20 cellular contexts compared by ENCODE assay signal in genomic region chr1:3019516-3020051, GRCh38. TPM values are rescaled to one million over a fixed set of nuclear protein-coding genes. Genes with fewer than 3 reads are reported as not detected.
DNase-seq lines count a peak whose midpoint lies in the region; ATAC-seq and TF ChIP-seq lines count a peak whose summit lies in the region.
"Had no signal": no experiment of that assay in that cellular context is flagged by ENCODE, and none has a peak within 500 bp of the region (broad histone marks: within the 10 kb centered on the region; RNA-seq: fewer than 3 reads in every experiment).

No MANE protein-coding gene starts in this region.

- no peaks in the 10 kb centered on the region for H4K20me1 ChIP-seq in osteoblast (ENCODE audit: insufficient read depth, low read length)

- WGBS in body of pancreas, 2 donors, result 76 to 78% methylated on average over 13 to 24 of the region's 24 CpGs
- 90 to 99% methylated on average over 17 to 22 of the region's 24 CpGs for WGBS in upper lobe of left lung, 2 donors

- H3K27me3 ChIP-seq in body of pancreas, result no peaks in the 10 kb centered on the region
- no peaks in the 10 kb centered on the region for H3K27me3 ChIP-seq in osteoblast (ENCODE audit: insufficient read depth, low read length)
- no peaks in the 10 kb centered on the region for H3K27me3 ChIP-seq in upper lobe of left lung

- TF ChIP-seq POLR2A in body of pancreas (IDR thresholded peaks at IDR 0.05) (no peak), upper lobe of left lung (IDR thresholded peaks at IDR 0.05) (no peak)

- no peaks in the 10 kb centered on the region for H3K79me2 ChIP-seq in osteoblast (ENCODE audit: insufficient read depth, low read length)

- no peak for TF ChIP-seq EP300 in upper lobe of left lung (IDR thresholded peaks at IDR 0.05)

- H3K9me3 ChIP-seq in body of pancreas (no peaks in the 10 kb centered on the region), osteoblast (ENCODE audit: low read depth, low read length) (no peaks in the 10 kb centered on the region), upper lobe of left lung (no peaks in the 10 kb centered on the region)

- peaks cover 4% of the 10 kb centered on the region for H3K4me1 ChIP-seq in body of pancreas
- H3K4me1 ChIP-seq in osteoblast (ENCODE audit: insufficient read depth, low read length), result no peaks in the 10 kb centered on the region
- no peaks in the 10 kb centered on the region for H3K4me1 ChIP-seq in upper lobe of left lung

- H3K4me2 ChIP-seq in osteoblast (ENCODE audit: insufficient read depth, low read length), result no peak overlapping the region

- DNase-seq in activated effector memory CD4-positive, alpha-beta T cell treated with anti-CD3 and anti-CD28 coated beads, Interleukin-2, amount 50 U/mL, for 16 hours, result peak; percentile 58
- DNase-seq in activated effector memory CD4-positive, alpha-beta T cell treated with Interleukin-2 at 50 U/mL for 16 hours, result no peak
- DNase-seq in body of pancreas (peak in 3 of 4 donors; percentile 3 to 10 (median 7)), osteoblast (ENCODE audit: insufficient read length, low spot score, missing footprints) (peak; percentile 85), upper lobe of left lung (peak; percentile 17 to 56), NK-92 (lab: John Stamatoyannopoulos, UW; ENCODE audit: unreplicated experiment) (no peak)
- no peak for DNase-seq in effector CD8-positive, alpha-beta T cell (lab: John Stamatoyannopoulos, UW)
- DNase-seq: CD4-positive, CD25-positive, alpha-beta regulatory T cell; COR-L47; DMS 273 treated with DMSO at 0.1 percent for 48 hours; H7; HFFc6; NCI-H1105; NCI-H2081; NCI-H510A; NCI-H748 treated with DMSO at 0.1 percent for 48 hours; OCI-M1 had no signal

- no peak overlapping the region for H3K27ac ChIP-seq in body of pancreas
- H3K27ac ChIP-seq in osteoblast (ENCODE audit: low read depth, low read length), result no peak overlapping the region
- H3K27ac ChIP-seq in upper lobe of left lung, result no peak overlapping the region

- H3K4me3 ChIP-seq in body of pancreas (no peak overlapping the region), osteoblast (ENCODE audit: insufficient read depth, low read length) (no peak overlapping the region), upper lobe of left lung (no peak overlapping the region)
- H3K4me3 ChIP-seq: K562 had no signal

- no peak for ATAC-seq in body of pancreas
- ATAC-seq in upper lobe of left lung (ENCODE audit: low FRiP score in 2 of 2), result no peak
- ATAC-seq: K562 had no signal

- TF ChIP-seq CTCF in body of pancreas (IDR thresholded peaks at IDR 0.05) (no peak), osteoblast (IDR thresholded peaks at IDR 0.05; ENCODE audit: extremely low read depth, low read depth, low read length) (no peak), upper lobe of left lung (IDR thresholded peaks at IDR 0.05) (no peak)

- no peaks in the 10 kb centered on the region for H3K36me3 ChIP-seq in body of pancreas (replicated peaks in 1 of 2; ENCODE audit: insufficient read depth in 1 of 2, low read depth in 2 of 2)
- no peaks in the 10 kb centered on the region for H3K36me3 ChIP-seq in osteoblast (ENCODE audit: insufficient read depth, low read length)
- no peaks in the 10 kb centered on the region for H3K36me3 ChIP-seq in upper lobe of left lung

- intact Hi-C loops in body of pancreas (cut with DNase I), result loop anchor here (5.0 kb wide), 1 partner anchor 268 kb away; no protein-coding TSS in a partner anchor

- no peak overlapping the region for H2AFZ ChIP-seq in osteoblast (ENCODE audit: low read length)

RNA-seq across cellular contexts. Expression of gene ACTRT2, which starts 1.7 kb away (rescaled TPM):
- total RNA-seq in body of pancreas, result not detected
- not detected in 2 replicates for total RNA-seq in osteoblast
- total RNA-seq in upper lobe of left lung, result not detected
- total RNA-seq: A172; B cell; CD4-positive, CD25-positive, alpha-beta regulatory T cell; HFFc6; K562 had no signal

RNA-seq across cellular contexts. Expression of gene PRDM16, which starts 49.4 kb away (rescaled TPM):
- total RNA-seq in body of pancreas, result 10 to 100 TPM; 15.2 to 16.6 TPM
- 6.5 and 8.3 TPM in 2 replicates for total RNA-seq in osteoblast
- total RNA-seq in upper lobe of left lung, result 10 to 100 TPM; 12.3 to 54.5 (median 21.2) TPM
- total RNA-seq: HFFc6 had no signal

Comparison
In these comparisons a context has a peak if more than half of its experiments do, and no peak if none do; other contexts are left out.
1. DNase-seq: peak in activated effector memory CD4-positive, alpha-beta T cell treated with anti-CD3 and anti-CD28 coated beads, Interleukin-2, amount 50 U/mL, for 16 hours (single experiment), body of pancreas (3 of 4), osteoblast (single experiment) and upper lobe of left lung (2 of 2); none in activated effector memory CD4-positive, alpha-beta T cell treated with Interleukin-2 at 50 U/mL for 16 hours (single experiment), NK-92 (single experiment) and effector CD8-positive, alpha-beta T cell (single experiment).